ENCODE assay signal across 7 cellular contexts in the genomic region with DNA sequence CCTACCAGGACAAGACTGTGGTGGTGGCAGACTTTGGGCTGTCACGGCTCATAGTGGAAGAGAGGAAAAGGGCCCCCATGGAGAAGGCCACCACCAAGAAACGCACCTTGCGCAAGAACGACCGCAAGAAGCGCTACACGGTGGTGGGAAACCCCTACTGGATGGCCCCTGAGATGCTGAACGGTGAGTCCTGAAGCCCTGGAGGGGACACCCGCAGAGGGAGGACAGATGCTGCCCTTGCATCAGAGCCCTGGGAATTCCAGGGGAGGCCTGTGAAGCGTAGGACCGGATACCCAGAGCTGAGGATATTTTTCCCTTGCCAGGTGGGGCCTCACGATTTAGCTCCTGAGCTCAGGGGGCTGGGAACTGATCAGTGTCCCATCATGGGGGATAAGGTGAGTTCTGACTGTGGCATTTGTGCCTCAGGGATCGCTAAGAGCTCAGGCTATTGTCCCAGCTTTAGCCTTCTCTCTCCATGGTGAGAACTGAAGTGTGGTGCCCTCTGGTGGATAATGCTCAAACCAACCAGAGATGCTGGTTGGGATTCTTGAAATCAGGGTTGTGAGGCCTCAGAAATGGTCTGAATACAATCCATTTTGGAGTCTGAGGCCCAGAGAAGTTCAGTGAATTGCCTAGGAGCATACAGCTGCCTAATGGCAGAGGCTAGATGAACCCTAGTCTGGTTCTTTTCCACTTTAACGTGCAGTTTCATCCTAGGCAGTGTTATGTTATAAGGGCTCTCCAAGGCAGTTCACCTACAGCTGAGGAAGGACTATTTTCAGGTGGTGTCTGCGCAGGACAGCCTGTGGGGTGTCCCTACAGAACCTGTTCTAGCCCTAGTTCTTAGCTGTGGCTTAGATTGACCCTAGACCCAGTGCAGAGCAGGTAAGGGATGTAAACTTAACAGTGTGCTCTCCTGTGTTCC. TPM values are rescaled to one million over a fixed set of nuclear protein-coding genes. Genes with fewer than 3 reads are reported as not detected.
DNase-seq lines count a peak whose midpoint lies in the region; ATAC-seq and TF ChIP-seq lines count a peak whose summit lies in the region.

No MANE protein-coding gene starts in this region.

- DNase-seq in GM10248 (ENCODE audit: extremely low spot score) (peak; percentile 68), LNCaP clone FGC (ENCODE audit: low read depth) (no peak), breast epithelium (ENCODE audit: low spot score in 2 of 2) (no peak), inferior parietal cortex (ENCODE audit: extremely low spot score) (peak; percentile 86)
- DNase-seq in stimulated activated CD8-positive, alpha-beta memory T cell treated with anti-CD3 and anti-CD28 coated beads, Interleukin-4, amount 100 ng/mL, for 48 hours, result peak; percentile 67

- CTCF ChIA-PET in GM10248 (lab: Yijun Ruan, JAX), result interaction anchor here (0.7 to 11.2 kb wide), 44 partner anchors 7 to 646 kb away, joined by 3 to 156 read pairs (median 4); a partner anchor contains a TSS

- H3K4me3 ChIP-seq in LNCaP clone FGC (ENCODE audit: low read depth, low read length), result no peak overlapping the region
- H3K4me3 ChIP-seq in breast epithelium, result no peak overlapping the region

- no peaks in the 10 kb centered on the region for H3K27me3 Mint-ChIP-seq in T-helper 1 cell treated with Interleukin-12 subunit alpha and Interleukin-12 subunit beta and Interleukin-4 antibody, amounts not matched to agents 30 μg/mL and 1 μg/mL, for 36 hours (ENCODE audit: low read depth)

- TF ChIP-seq CTCF in GM10248 (IDR thresholded peaks at IDR 0.05; ENCODE audit: control extremely low read depth, extremely low read depth, low read depth, missing control alignments) (peak; percentile 71), LNCaP clone FGC (IDR thresholded peaks at IDR 0.05; ENCODE audit: control insufficient read depth, extremely low read depth, insufficient read depth) (peak; percentile 76), breast epithelium (IDR thresholded peaks at IDR 0.05) (peak; percentile 36 to 83 (median 65))

- H3K4me3 Mint-ChIP-seq in T-helper 1 cell treated with Interleukin-12 subunit alpha and Interleukin-12 subunit beta and Interleukin-4 antibody, amounts not matched to agents 30 μg/mL and 1 μg/mL, for 36 hours, result no peak overlapping the region

- H3K36me3 ChIP-seq in breast epithelium, result peaks cover 7% of the 10 kb centered on the region

- H3K27ac ChIP-seq in breast epithelium, result peak overlapping the region; percentile 72 to 75

- H3K9me3 ChIP-seq in breast epithelium, result no peaks in the 10 kb centered on the region

- no peak for ATAC-seq in GM18867 (IDR thresholded peaks at IDR 0.05; ENCODE audit: unreplicated experiment)

- no peaks in the 10 kb centered on the region for H3K9me3 Mint-ChIP-seq in T-helper 1 cell treated with Interleukin-12 subunit alpha and Interleukin-12 subunit beta and Interleukin-4 antibody, amounts not matched to agents 30 μg/mL and 1 μg/mL, for 36 hours

- POLR2A ChIA-PET in GM10248 (lab: Yijun Ruan, JAX), result interaction anchor here (0.5 to 0.7 kb wide), 2 partner anchors 10 to 271 kb away, joined by 4 read pairs; no protein-coding TSS in a partner anchor

- peaks cover 7% of the 10 kb centered on the region for H3K4me1 Mint-ChIP-seq in T-helper 1 cell treated with Interleukin-12 subunit alpha and Interleukin-12 subunit beta and Interleukin-4 antibody, amounts not matched to agents 30 μg/mL and 1 μg/mL, for 36 hours (ENCODE audit: low read depth)

- H3K36me3 Mint-ChIP-seq in T-helper 1 cell treated with Interleukin-12 subunit alpha and Interleukin-12 subunit beta and Interleukin-4 antibody, amounts not matched to agents 30 μg/mL and 1 μg/mL, for 36 hours (ENCODE audit: low read depth), result peaks cover 50% of the 10 kb centered on the region

- TF ChIP-seq POLR2A in breast epithelium (IDR thresholded peaks at IDR 0.05), result no peak

- H3K27ac Mint-ChIP-seq in T-helper 1 cell treated with Interleukin-12 subunit alpha and Interleukin-12 subunit beta and Interleukin-4 antibody, amounts not matched to agents 30 μg/mL and 1 μg/mL, for 36 hours, result peak overlapping the region; percentile 15

- no peaks in the 10 kb centered on the region for H3K27me3 ChIP-seq in breast epithelium

- intact Hi-C loops in breast epithelium (cut with DNase I; ENCODE audit: low total_unique reads), result loop anchor here (10.0 kb wide), 1 partner anchor 58 kb away; a partner anchor contains a TSS

- H3K4me1 ChIP-seq in breast epithelium, result peaks cover 0 to 5% of the 10 kb centered on the region in 2 donors

RNA-seq across cellular contexts. Expression of a gene that starts 19.5 kb away (rescaled TPM):
- total RNA-seq in breast epithelium, result 100 to 1,000 TPM in 1 of 3 donors, 10 to 100 TPM in 2; 43.3 to 109 (median 72.5) TPM

Comparison
In these comparisons a context has a peak if more than half of its experiments do, and no peak if none do; other contexts are left out.
1. DNase-seq: peak in GM10248 (single experiment), inferior parietal cortex (single experiment) and stimulated activated CD8-positive, alpha-beta memory T cell treated with anti-CD3 and anti-CD28 coated beads, Interleukin-4, amount 100 ng/mL, for 48 hours (single experiment); none in LNCaP clone FGC (single experiment) and breast epithelium (0 of 2).
2. Peak in every context shown above with its lines, with median percentiles within 50 percentile points of each other: CTCF ChIP-seq.